Comparison of ENCODE assay signal across 10 cellular contexts in genomic region chr22:48574776-48575566, GRCh38.
DNase-seq lines count a peak whose midpoint lies in the region; ATAC-seq and TF ChIP-seq lines count a peak whose summit lies in the region.
"Had no signal": no experiment of that assay in that cellular context is flagged by ENCODE, and none has a peak within 500 bp of the region (broad histone marks: within the 10 kb centered on the region; RNA-seq: fewer than 3 reads in every experiment).

No MANE protein-coding gene starts in this region.

- peaks cover 13% of the 10 kb centered on the region for H3K9me3 ChIP-seq in endodermal cell (ENCODE audit: control insufficient read depth, low read length)

- H3K4me1 ChIP-seq in endodermal cell (ENCODE audit: control insufficient read depth, insufficient read depth, low read length), result no peaks in the 10 kb centered on the region
- H3K4me1 ChIP-seq: parathyroid adenoma had no signal

- H3K36me3 Mint-ChIP-seq in endodermal cell (ENCODE audit: low read depth) (peaks cover 6% of the 10 kb centered on the region), neural crest cell (ENCODE audit: low read depth) (peaks cover 13% of the 10 kb centered on the region)

- H3K27me3 Mint-ChIP-seq in endodermal cell (ENCODE audit: insufficient read depth), result peaks cover 22% of the 10 kb centered on the region
- peaks cover 3% of the 10 kb centered on the region for H3K27me3 Mint-ChIP-seq in neural crest cell (ENCODE audit: low read depth)

- WGBS in endodermal cell (ENCODE audit: insufficient coverage in 1 of 2, insufficient read length in 1 of 2), 2 experiments, result 13 to 32% methylated on average over 15 to 84 of the region's 84 CpGs

- H3K4me3 ChIP-seq in endodermal cell (ENCODE audit: low read length), result no peak overlapping the region

- no peak overlapping the region for H3K9ac ChIP-seq in endodermal cell (ENCODE audit: extremely low read depth, low read length, poor library complexity, severe bottlenecking)
- H3K9ac ChIP-seq: parathyroid adenoma had no signal

- peak overlapping the region; percentile 42 for H3K4me3 Mint-ChIP-seq in endodermal cell
- H3K4me3 Mint-ChIP-seq in neural crest cell, result peak overlapping the region; percentile 88

- H3K27me3 ChIP-seq in endodermal cell (ENCODE audit: control insufficient read depth, insufficient read depth, low read length, poor library complexity, severe bottlenecking), result no peaks in the 10 kb centered on the region

- H3K4me1 Mint-ChIP-seq in endodermal cell (peaks cover 9% of the 10 kb centered on the region), neural crest cell (peaks cover 24% of the 10 kb centered on the region)

- H3K9me3 Mint-ChIP-seq in endodermal cell (peaks cover 20% of the 10 kb centered on the region), neural crest cell (peaks cover 14% of the 10 kb centered on the region)

- H3K27ac ChIP-seq in endodermal cell (ENCODE audit: low read depth, low read length), result no peak overlapping the region
- H3K27ac ChIP-seq: parathyroid adenoma had no signal

- ATAC-seq in HG03159 (IDR thresholded peaks at IDR 0.05; ENCODE audit: unreplicated experiment) (no peak), GM21381 (IDR thresholded peaks at IDR 0.05; ENCODE audit: unreplicated experiment) (no peak)

- TF ChIP-seq CTCF in endodermal cell (conservative IDR thresholded peaks at IDR 0.05) (peak; percentile 81), neural crest cell (conservative IDR thresholded peaks at IDR 0.05) (peak; percentile 70)

- H3K27ac Mint-ChIP-seq in endodermal cell, result no peak overlapping the region
- H3K27ac Mint-ChIP-seq in neural crest cell (ENCODE audit: unreplicated experiment), result peak overlapping the region; percentile 43

- peak; percentile 26 for DNase-seq in NCI-H82 (lab: John Stamatoyannopoulos, UW)
- DNase-seq in NCI-H82 treated with DMSO at 0.1 percent for 48 hours (lab: John Stamatoyannopoulos, UW; ENCODE audit: unreplicated experiment), result no peak
- peak; percentile 61 for DNase-seq in NCI-H460 (ENCODE audit: extremely low read depth, low read depth)
- DNase-seq in endodermal cell, result peak; percentile 91
- DNase-seq in neural crest cell (ENCODE audit: low read depth, low spot score), result peak; percentile 73
- DNase-seq in HCEC 1CT, result no peak
- DNase-seq: DND-41 had no signal

- H3K36me3 ChIP-seq in endodermal cell (ENCODE audit: control insufficient read depth, insufficient read depth, low read length), result no peaks in the 10 kb centered on the region

Comparison
In these comparisons a context has a peak if more than half of its experiments do, and no peak if none do; other contexts are left out.
1. DNase-seq: peak in NCI-H82 (single experiment), NCI-H460 (single experiment), endodermal cell (single experiment) and neural crest cell (single experiment); none in NCI-H82 treated with DMSO at 0.1 percent for 48 hours (single experiment) and HCEC 1CT (single experiment).